ENCODE assay signal across 24 cellular contexts in genomic region chr16:3889059-3889458, GRCh38.
"Had no signal": no experiment of that assay in that cellular context is flagged by ENCODE, and none has a peak within 500 bp of the region (broad histone marks: within the 10 kb centered on the region; RNA-seq: fewer than 3 reads in every experiment).

No MANE protein-coding gene starts in this region.

- ATAC-seq: esophagus mucosa; gastrocnemius medialis; heart left ventricle; left cardiac atrium; left lung; naive thymus-derived CD4-positive, alpha-beta T cell; stimulated activated memory B cell treated with anti-CD40 and anti-IgM and Interleukin-4, amounts not matched to agents 10 μg/mL and 1 μg/mL and 100 μg/mL, for 72 hours; stimulated activated naive CD8-positive, alpha-beta T cell treated with anti-CD3 and anti-CD28 coated beads, Interleukin-15, Interleukin-2, amounts not matched to agents 100 U/mL and 50 U/mL, for 24 hours had no signal

- H3K9me3 ChIP-seq: colonic mucosa, gastrocnemius medialis, heart left ventricle, left lung, spleen, testis, tibial artery had no signal

- H3K79me2 ChIP-seq: hepatocyte, parathyroid adenoma had no signal

- H3K9ac ChIP-seq: neural progenitor cell, parathyroid adenoma had no signal

- DNase-seq: colonic mucosa; effector CD8-positive, alpha-beta T cell; endodermal cell; foreskin fibroblast; gastrocnemius medialis; heart left ventricle; left cardiac atrium; left lung; mesenchymal stem cell; midbrain; naive thymus-derived CD4-positive, alpha-beta T cell; spleen; stimulated activated CD4-positive, alpha-beta T cell treated with anti-CD3 and anti-CD28 coated beads, Interleukin-4, amount 100 ng/mL, for 4 hours; stimulated activated naive CD8-positive, alpha-beta T cell treated with anti-CD3 and anti-CD28 coated beads, Interleukin-15, Interleukin-2, amounts not matched to agents 100 U/mL and 50 U/mL, for 24 hours; substantia nigra; testis had no signal

- H3K36me3 ChIP-seq: colonic mucosa, gastrocnemius medialis, heart left ventricle, left lung, neural progenitor cell, spleen, tibial artery had no signal

- H3K4me1 ChIP-seq: colonic mucosa, gastrocnemius medialis, heart left ventricle, left lung, neural progenitor cell, parathyroid adenoma, spleen, testis, tibial artery had no signal

- H3K4me3 ChIP-seq: colonic mucosa, gastrocnemius medialis, heart left ventricle, hepatocyte, left lung, neural progenitor cell, skin epidermis, spleen, testis, tibial artery had no signal

- H2AFZ ChIP-seq: hepatocyte, neural progenitor cell, parathyroid adenoma had no signal

- H3K27me3 ChIP-seq: colonic mucosa, gastrocnemius medialis, heart left ventricle, hepatocyte, left lung, neural progenitor cell, testis had no signal

- H3K27ac ChIP-seq: colonic mucosa, epithelial cell of prostate, gastrocnemius medialis, heart left ventricle, hepatocyte, left lung, neural progenitor cell, parathyroid adenoma, skin epidermis, spleen, testis, tibial artery had no signal

- H3K4me2 ChIP-seq: hepatocyte, neural progenitor cell had no signal
